Comparison of ENCODE assay signal across 15 cellular contexts in genomic region chr4:76569695-76570094, GRCh38.
DNase-seq lines count a peak whose midpoint lies in the region; ATAC-seq and TF ChIP-seq lines count a peak whose summit lies in the region.
"Had no signal": no experiment of that assay in that cellular context is flagged by ENCODE, and none has a peak within 500 bp of the region (broad histone marks: within the 10 kb centered on the region; RNA-seq: fewer than 3 reads in every experiment).

No MANE protein-coding gene starts in this region.

- peak overlapping the region; percentile 72 for H3K4me2 ChIP-seq in GM23248 (ENCODE audit: unreplicated experiment)

- H3K9ac ChIP-seq in GM23248: no peak overlapping the region

- H3K9me2 ChIP-seq in GM23248 (ENCODE audit: insufficient read depth): no peaks in the 10 kb centered on the region

- TF ChIP-seq EP300 in suprapubic skin (IDR thresholded peaks at IDR 0.05): no peak

- in situ Hi-C loops in GM23248 (cut with MboI): no loop called here

- H3K27ac ChIP-seq in GM23248 (peak overlapping the region; percentile 66), VCaP (peak overlapping the region; percentile 88), left lung (no peak overlapping the region), suprapubic skin (peak overlapping the region; percentile 10)
- H3K27ac ChIP-seq: neutrophil had no signal

- H3K4me3 ChIP-seq in GM23248 (no peak overlapping the region), left lung (no peak overlapping the region), suprapubic skin (no peak overlapping the region)

- peaks cover 18% of the 10 kb centered on the region for H3F3A ChIP-seq in GM23248 (ENCODE audit: insufficient read depth)

- H3K36me3 ChIP-seq in GM23248 (ENCODE audit: low read depth) (no peaks in the 10 kb centered on the region), left lung (no peaks in the 10 kb centered on the region), suprapubic skin (no peaks in the 10 kb centered on the region)
- H3K36me3 ChIP-seq: neutrophil had no signal

- TF ChIP-seq POLR2A in suprapubic skin (IDR thresholded peaks at IDR 0.05): no peak

- intact Hi-C loops in left lung (cut with DNase I): no loop called here

- H3K79me2 ChIP-seq in GM23248 (ENCODE audit: insufficient read depth): no peaks in the 10 kb centered on the region

- H3K4me1 ChIP-seq in GM23248 (ENCODE audit: insufficient read depth) (peaks cover 22% of the 10 kb centered on the region), left lung (no peaks in the 10 kb centered on the region), suprapubic skin (peaks cover 2% of the 10 kb centered on the region)

- DNase-seq in GM23248 (no peak), left lung (no peak), suprapubic skin (ENCODE audit: low spot score in 2 of 2) (no peak), CD1c-positive myeloid dendritic cell (ENCODE audit: extremely low spot score) (no peak), DMS153 (lab: John Stamatoyannopoulos, UW) (no peak), activated gamma-delta T cell (lab: John Stamatoyannopoulos, UW) (no peak)
- DNase-seq: activated CD4-positive, alpha-beta T cell treated with anti-CD3 and anti-CD28 coated beads for 1 hour; activated CD8-positive, alpha-beta memory T cell treated with anti-CD3 and anti-CD28 coated beads, Interleukin-2, amount 10 ng/mL, durations not matched to agents 7 days and 5 days; central memory CD4-positive, alpha-beta T cell; effector memory CD8-positive, alpha-beta T cell; NCI-H82; right cardiac atrium; stimulated activated naive CD8-positive, alpha-beta T cell treated with anti-CD3 and anti-CD28 coated beads, Interleukin-15, Interleukin-2, amounts not matched to agents 100 U/mL and 50 U/mL, for 24 hours had no signal

- ATAC-seq in left lung: peak; percentile 13
- ATAC-seq: activated CD8-positive, alpha-beta memory T cell treated with anti-CD3 and anti-CD28 coated beads, Interleukin-2, amount 10 ng/mL, durations not matched to agents 7 days and 5 days; effector memory CD8-positive, alpha-beta T cell; right cardiac atrium; stimulated activated naive CD8-positive, alpha-beta T cell treated with anti-CD3 and anti-CD28 coated beads, Interleukin-15, Interleukin-2, amounts not matched to agents 100 U/mL and 50 U/mL, for 24 hours had no signal

- no peak overlapping the region for H2AFZ ChIP-seq in GM23248

- no peak for TF ChIP-seq CTCF in VCaP (conservative IDR thresholded peaks at IDR 0.05)
- TF ChIP-seq CTCF in left lung (IDR thresholded peaks at IDR 0.05): no peak
- no peak for TF ChIP-seq CTCF in suprapubic skin (IDR thresholded peaks at IDR 0.05)

- H4K20me1 ChIP-seq in GM23248 (ENCODE audit: insufficient read depth): no peaks in the 10 kb centered on the region

- WGBS in GM23248 (ENCODE audit: low coverage in 1 of 2, low lambda C conversion rate in 2 of 2, missing lambda C conversion rate in 2 of 2), 2 experiments: 92 to 96% methylated on average over 4 of the region's 4 CpGs
- WGBS in suprapubic skin: 77% methylated on average over 4 of the region's 4 CpGs

- H3K9me3 ChIP-seq in GM23248 (ENCODE audit: low read depth): no peaks in the 10 kb centered on the region
- no peaks in the 10 kb centered on the region for H3K9me3 ChIP-seq in left lung
- no peaks in the 10 kb centered on the region for H3K9me3 ChIP-seq in suprapubic skin
- H3K9me3 ChIP-seq: neutrophil had no signal

- H3K27me3 ChIP-seq in GM23248 (replicated peaks; ENCODE audit: insufficient read depth) (no peaks in the 10 kb centered on the region), left lung (no peaks in the 10 kb centered on the region), suprapubic skin (no peaks in the 10 kb centered on the region)
- H3K27me3 ChIP-seq: neutrophil had no signal

Comparison
In these comparisons a context has a peak if more than half of its experiments do, and no peak if none do; other contexts are left out.
1. H3K27ac ChIP-seq: peak in GM23248 (single experiment), VCaP (single experiment) and suprapubic skin (single experiment); none in left lung (0 of 2).